In genomic region chr5:82384025-82384750, GRCh38 we compare ENCODE assay signal across 19 cellular contexts.
"Had no signal": no experiment of that assay in that cellular context is flagged by ENCODE, and none has a peak within 500 bp of the region (broad histone marks: within the 10 kb centered on the region; RNA-seq: fewer than 3 reads in every experiment).

No MANE protein-coding gene starts in this region.

- H3K9ac ChIP-seq: neural progenitor cell, SK-N-SH had no signal

- H2AFZ ChIP-seq: neural progenitor cell had no signal

- H3K4me3 ChIP-seq: body of pancreas, colonic mucosa, gastroesophageal sphincter, mucosa of descending colon, neural progenitor cell, pancreas, sigmoid colon, transverse colon had no signal

- DNase-seq: activated CD4-positive, alpha-beta T cell treated with anti-CD3 and anti-CD28 coated beads, Interleukin-2, amount 50 U/mL, for 48 hours; activated gamma-delta T cell treated with Interleukin-2 at 50 U/mL for 16 hours; body of pancreas; caudate nucleus; colonic mucosa; endodermal cell; immature natural killer cell; mesenchymal stem cell; mucosa of descending colon; naive B cell; pancreas; sigmoid colon; SK-N-SH; stimulated activated CD8-positive, alpha-beta memory T cell treated with anti-CD3 and anti-CD28 coated beads, Interleukin-4, amount 100 ng/mL, for 48 hours; stimulated activated naive CD4-positive, alpha-beta T cell treated with Interleukin-2 at 50 U/mL for 16 hours; transverse colon had no signal

- H3K4me1 ChIP-seq: colonic mucosa, gastroesophageal sphincter, neural progenitor cell, sigmoid colon, transverse colon had no signal

- H3K36me3 ChIP-seq: colonic mucosa, gastroesophageal sphincter, neural progenitor cell, pancreas, sigmoid colon, transverse colon had no signal

- ATAC-seq: activated naive CD4-positive, alpha-beta T cell treated with anti-CD3 and anti-CD28 coated beads, Interleukin-2, amount 50 U/mL, for 72 hours; body of pancreas; gastroesophageal sphincter; mucosa of descending colon; pancreas had no signal

- H3K27me3 ChIP-seq: body of pancreas, colonic mucosa, gastroesophageal sphincter, neural progenitor cell, pancreas, sigmoid colon, transverse colon had no signal

- H3K27ac ChIP-seq: body of pancreas, colonic mucosa, gastroesophageal sphincter, neural progenitor cell, pancreas, sigmoid colon, transverse colon had no signal

- H3K4me2 ChIP-seq: neural progenitor cell, SK-N-SH had no signal

- H3K9me3 ChIP-seq: body of pancreas, colonic mucosa, gastroesophageal sphincter, mucosa of descending colon, pancreas, sigmoid colon, SK-N-SH, transverse colon had no signal
